ENCODE assay signal across 8 cellular contexts in the genomic region with DNA sequence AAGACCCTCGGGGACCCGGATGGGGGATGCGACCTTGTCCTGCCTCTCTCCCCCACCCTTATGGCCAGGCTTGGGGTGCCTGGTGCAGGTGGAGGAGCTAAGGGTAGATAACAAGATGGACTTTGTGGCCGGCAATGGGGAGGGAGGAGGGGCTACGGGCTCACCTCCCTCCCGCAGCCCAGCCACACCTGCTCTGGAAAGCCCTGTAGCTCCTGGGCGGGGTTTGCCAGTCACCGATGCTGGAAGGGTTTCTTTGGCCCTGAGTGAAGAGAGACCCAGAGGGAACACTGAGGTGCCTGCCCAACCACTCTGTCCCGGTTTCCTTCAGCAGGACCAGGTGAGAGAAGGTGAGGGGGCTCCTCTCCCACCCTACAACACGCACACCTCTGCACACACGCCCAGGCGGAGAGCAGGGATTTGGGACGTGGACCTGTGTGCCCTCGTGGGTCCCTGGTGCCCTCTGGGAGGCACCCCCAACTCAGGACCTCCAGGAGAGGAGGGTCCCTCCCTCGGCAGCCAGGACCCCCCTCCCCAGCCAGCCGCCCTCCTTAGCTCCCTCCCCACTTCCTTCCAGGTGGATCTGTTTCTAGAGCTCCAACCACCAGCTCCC. TPM values are rescaled to one million over a fixed set of nuclear protein-coding genes. Genes with fewer than 3 reads are reported as not detected.
A peak's percentile ranks its signal among the peaks of the same experiment; 100 is the strongest.
DNase-seq lines count a peak whose midpoint lies in the region; ATAC-seq and TF ChIP-seq lines count a peak whose summit lies in the region.
"Had no signal": no experiment of that assay in that cellular context is flagged by ENCODE, and none has a peak within 500 bp of the region (broad histone marks: within the 10 kb centered on the region; RNA-seq: fewer than 3 reads in every experiment).

A gene (plus strand): TSS at position 229 of the 610 bp plus-strand sequence. CDS start 6,986 bp downstream, outside the sequence.

- DNase-seq in MM.1S = no peak
- peak; percentile 70 for DNase-seq in WTC11 (ENCODE audit: low spot score)
- DNase-seq in iPS-NIHi11 (ENCODE audit: low spot score) = peak; percentile 79
- no peak for DNase-seq in effector CD4-positive, alpha-beta T cell
- DNase-seq in KG1 (lab: John Stamatoyannopoulos, UW) = no peak

- CTCF ChIA-PET in WTC11 (lab: Charles Lee) = interaction anchor here (0.6 to 2.3 kb wide), 19 partner anchors 10 to 304 kb away, joined by 3 to 33 read pairs (median 4); a partner anchor contains a TSS

- H3K4me3 ChIP-seq in MM.1S (ENCODE audit: low read length) = no peak within 1 kb of the TSS
- H3K4me3 ChIP-seq: SJSA1 had no signal

- no peaks in the 10 kb centered on the region for H3K9me2 ChIP-seq in MM.1S (replicated peaks; ENCODE audit: insufficient read depth, low read length)

- POLR2A ChIA-PET in WTC11 (lab: Charles Lee) = interaction anchor here (0.5 to 3.0 kb wide), 10 partner anchors 10 to 115 kb away, joined by 3 to 20 read pairs (median 6); a partner anchor contains a TSS

- peak within 1 kb of the TSS; percentile 97 for H3K4me3 Mint-ChIP-seq in WTC11
- H3K4me3 Mint-ChIP-seq in stimulated activated memory B cell treated with anti-CD40 and anti-IgM and Interleukin-4, amounts not matched to agents 10 μg/mL and 1 μg/mL and 100 μg/mL, for 72 hours = peak within 1 kb of the TSS; percentile 40

- H3K27ac Mint-ChIP-seq in WTC11 = peak within 1 kb of the TSS; percentile 84
- peak within 1 kb of the TSS; percentile 19 for H3K27ac Mint-ChIP-seq in stimulated activated memory B cell treated with anti-CD40 and anti-IgM and Interleukin-4, amounts not matched to agents 10 μg/mL and 1 μg/mL and 100 μg/mL, for 72 hours

- no peak within 1 kb of the TSS for H3K9ac ChIP-seq in MM.1S (ENCODE audit: low read length)

- no peak within 1 kb of the TSS; the same call in 1 of the 2 replicates for H3K4me2 ChIP-seq in MM.1S (ENCODE audit: low read depth, low read length)

- ATAC-seq in WTC11 (peak; percentile 91), HG02884 (IDR thresholded peaks at IDR 0.05; ENCODE audit: unreplicated experiment) (no peak)
- ATAC-seq in stimulated activated memory B cell treated with anti-CD40 and anti-IgM and Interleukin-4, amounts not matched to agents 10 μg/mL and 1 μg/mL and 100 μg/mL, for 72 hours = no peak

- peaks cover 90% of the 10 kb centered on the region for H3K27me3 ChIP-seq in MM.1S (replicated peaks; ENCODE audit: insufficient read depth, low read length)
- H3K27me3 ChIP-seq: SJSA1 had no signal

- no peak for TF ChIP-seq CTCF in MM.1S (IDR thresholded peaks at IDR 0.05; ENCODE audit: low read length)
- no peak for TF ChIP-seq CTCF in WTC11 (IDR thresholded peaks at IDR 0.05)

- H3K79me2 ChIP-seq in MM.1S (ENCODE audit: low read length) = no peaks in the 10 kb centered on the region

- H3K9me3 Mint-ChIP-seq in WTC11 = no peaks in the 10 kb centered on the region
- no peaks in the 10 kb centered on the region for H3K9me3 Mint-ChIP-seq in stimulated activated memory B cell treated with anti-CD40 and anti-IgM and Interleukin-4, amounts not matched to agents 10 μg/mL and 1 μg/mL and 100 μg/mL, for 72 hours

- no peaks in the 10 kb centered on the region for H3K4me1 ChIP-seq in MM.1S (ENCODE audit: low read length)

- no peak within 1 kb of the TSS for H3K27ac ChIP-seq in MM.1S (ENCODE audit: low read length)
- H3K27ac ChIP-seq: SJSA1 had no signal

- H3K36me3 ChIP-seq in MM.1S (replicated peaks; ENCODE audit: insufficient read depth, low read length) = no peaks in the 10 kb centered on the region
- H3K36me3 ChIP-seq: SJSA1 had no signal

- peaks cover 4% of the 10 kb centered on the region for H3K4me1 Mint-ChIP-seq in WTC11
- peaks cover 12% of the 10 kb centered on the region for H3K4me1 Mint-ChIP-seq in stimulated activated memory B cell treated with anti-CD40 and anti-IgM and Interleukin-4, amounts not matched to agents 10 μg/mL and 1 μg/mL and 100 μg/mL, for 72 hours

- H4K20me1 ChIP-seq in MM.1S (ENCODE audit: insufficient read depth, low read length) = no peaks in the 10 kb centered on the region

- H3F3A ChIP-seq in MM.1S (ENCODE audit: insufficient read depth, low read length) = no peaks in the 10 kb centered on the region

- peak within 1 kb of the TSS; percentile 37; the same call in 1 of the 2 replicates for H2AFZ ChIP-seq in MM.1S (ENCODE audit: low read length)

- H3K27me3 Mint-ChIP-seq in WTC11 (ENCODE audit: low read depth) = no peaks in the 10 kb centered on the region
- H3K27me3 Mint-ChIP-seq in stimulated activated memory B cell treated with anti-CD40 and anti-IgM and Interleukin-4, amounts not matched to agents 10 μg/mL and 1 μg/mL and 100 μg/mL, for 72 hours = peaks cover 27% of the 10 kb centered on the region

- no peaks in the 10 kb centered on the region for H3K9me3 ChIP-seq in MM.1S (replicated peaks; ENCODE audit: insufficient read depth, low read length)
- H3K9me3 ChIP-seq: SJSA1 had no signal

- peaks cover 7% of the 10 kb centered on the region; the same call in 1 of the 2 replicates for H3K36me3 Mint-ChIP-seq in WTC11
- H3K36me3 Mint-ChIP-seq in stimulated activated memory B cell treated with anti-CD40 and anti-IgM and Interleukin-4, amounts not matched to agents 10 μg/mL and 1 μg/mL and 100 μg/mL, for 72 hours = peaks cover 3% of the 10 kb centered on the region

TF ChIP-seq in WTC11, 78 proteins besides CTCF, POLR2A, EP300 and RAD21 (continues in another document):
- TF ChIP-seq HMGA2 (CRISPR knock-in tag; IDR thresholded peaks at IDR 0.05) (no peak), OVOL2 (CRISPR knock-in tag; IDR thresholded peaks at IDR 0.05; ENCODE audit: borderline replicate concordance) (no peak), JUN (CRISPR knock-in tag; IDR thresholded peaks at IDR 0.05) (no peak), TP53 (CRISPR knock-in tag; IDR thresholded peaks at IDR 0.05) (no peak), FOXP1 (CRISPR knock-in tag; IDR thresholded peaks at IDR 0.05; ENCODE audit: borderline replicate concordance) (no peak), TCF7 (CRISPR knock-in tag; IDR thresholded peaks at IDR 0.05; ENCODE audit: low read depth) (no peak), GABPB1 (CRISPR knock-in tag; IDR thresholded peaks at IDR 0.05) (no peak), ATF1 (CRISPR knock-in tag; IDR thresholded peaks at IDR 0.05) (no peak), NR3C1 (CRISPR knock-in tag; conservative IDR thresholded peaks at IDR 0.05; ENCODE audit: low read depth) (no peak), TEAD1 (CRISPR knock-in tag; IDR thresholded peaks at IDR 0.05) (0 out of 2 replicates have a peak, but pooled peaks have one; percentile 7), MYBL2 (CRISPR knock-in tag; IDR thresholded peaks at IDR 0.05) (0 out of 2 replicates have a peak, but pooled peaks have one; percentile 38)
- TF ChIP-seq, protein P1, sequence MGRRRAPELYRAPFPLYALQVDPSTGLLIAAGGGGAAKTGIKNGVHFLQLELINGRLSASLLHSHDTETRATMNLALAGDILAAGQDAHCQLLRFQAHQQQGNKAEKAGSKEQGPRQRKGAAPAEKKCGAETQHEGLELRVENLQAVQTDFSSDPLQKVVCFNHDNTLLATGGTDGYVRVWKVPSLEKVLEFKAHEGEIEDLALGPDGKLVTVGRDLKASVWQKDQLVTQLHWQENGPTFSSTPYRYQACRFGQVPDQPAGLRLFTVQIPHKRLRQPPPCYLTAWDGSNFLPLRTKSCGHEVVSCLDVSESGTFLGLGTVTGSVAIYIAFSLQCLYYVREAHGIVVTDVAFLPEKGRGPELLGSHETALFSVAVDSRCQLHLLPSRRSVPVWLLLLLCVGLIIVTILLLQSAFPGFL (CRISPR knock-in tag; IDR thresholded peaks at IDR 0.05; ENCODE audit: borderline replicate concordance) = no peak
- TF ChIP-seq, protein P2, sequence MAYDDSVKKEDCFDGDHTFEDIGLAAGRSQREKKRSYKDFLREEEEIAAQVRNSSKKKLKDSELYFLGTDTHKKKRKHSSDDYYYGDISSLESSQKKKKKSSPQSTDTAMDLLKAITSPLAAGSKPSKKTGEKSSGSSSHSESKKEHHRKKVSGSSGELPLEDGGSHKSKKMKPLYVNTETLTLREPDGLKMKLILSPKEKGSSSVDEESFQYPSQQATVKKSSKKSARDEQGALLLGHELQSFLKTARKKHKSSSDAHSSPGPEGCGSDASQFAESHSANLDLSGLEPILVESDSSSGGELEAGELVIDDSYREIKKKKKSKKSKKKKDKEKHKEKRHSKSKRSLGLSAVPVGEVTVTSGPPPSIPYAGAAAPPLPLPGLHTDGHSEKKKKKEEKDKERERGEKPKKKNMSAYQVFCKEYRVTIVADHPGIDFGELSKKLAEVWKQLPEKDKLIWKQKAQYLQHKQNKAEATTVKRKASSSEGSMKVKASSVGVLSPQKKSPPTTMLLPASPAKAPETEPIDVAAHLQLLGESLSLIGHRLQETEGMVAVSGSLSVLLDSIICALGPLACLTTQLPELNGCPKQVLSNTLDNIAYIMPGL (CRISPR knock-in tag; IDR thresholded peaks at IDR 0.05) = no peak
- TF ChIP-seq, protein P3, sequence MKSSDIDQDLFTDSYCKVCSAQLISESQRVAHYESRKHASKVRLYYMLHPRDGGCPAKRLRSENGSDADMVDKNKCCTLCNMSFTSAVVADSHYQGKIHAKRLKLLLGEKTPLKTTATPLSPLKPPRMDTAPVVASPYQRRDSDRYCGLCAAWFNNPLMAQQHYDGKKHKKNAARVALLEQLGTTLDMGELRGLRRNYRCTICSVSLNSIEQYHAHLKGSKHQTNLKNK (CRISPR knock-in tag; IDR thresholded peaks at IDR 0.05) = no peak
- TF ChIP-seq, protein P4, sequence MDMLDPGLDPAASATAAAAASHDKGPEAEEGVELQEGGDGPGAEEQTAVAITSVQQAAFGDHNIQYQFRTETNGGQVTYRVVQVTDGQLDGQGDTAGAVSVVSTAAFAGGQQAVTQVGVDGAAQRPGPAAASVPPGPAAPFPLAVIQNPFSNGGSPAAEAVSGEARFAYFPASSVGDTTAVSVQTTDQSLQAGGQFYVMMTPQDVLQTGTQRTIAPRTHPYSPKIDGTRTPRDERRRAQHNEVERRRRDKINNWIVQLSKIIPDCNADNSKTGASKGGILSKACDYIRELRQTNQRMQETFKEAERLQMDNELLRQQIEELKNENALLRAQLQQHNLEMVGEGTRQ (CRISPR knock-in tag; IDR thresholded peaks at IDR 0.05) = no peak
- TF ChIP-seq, protein P5, sequence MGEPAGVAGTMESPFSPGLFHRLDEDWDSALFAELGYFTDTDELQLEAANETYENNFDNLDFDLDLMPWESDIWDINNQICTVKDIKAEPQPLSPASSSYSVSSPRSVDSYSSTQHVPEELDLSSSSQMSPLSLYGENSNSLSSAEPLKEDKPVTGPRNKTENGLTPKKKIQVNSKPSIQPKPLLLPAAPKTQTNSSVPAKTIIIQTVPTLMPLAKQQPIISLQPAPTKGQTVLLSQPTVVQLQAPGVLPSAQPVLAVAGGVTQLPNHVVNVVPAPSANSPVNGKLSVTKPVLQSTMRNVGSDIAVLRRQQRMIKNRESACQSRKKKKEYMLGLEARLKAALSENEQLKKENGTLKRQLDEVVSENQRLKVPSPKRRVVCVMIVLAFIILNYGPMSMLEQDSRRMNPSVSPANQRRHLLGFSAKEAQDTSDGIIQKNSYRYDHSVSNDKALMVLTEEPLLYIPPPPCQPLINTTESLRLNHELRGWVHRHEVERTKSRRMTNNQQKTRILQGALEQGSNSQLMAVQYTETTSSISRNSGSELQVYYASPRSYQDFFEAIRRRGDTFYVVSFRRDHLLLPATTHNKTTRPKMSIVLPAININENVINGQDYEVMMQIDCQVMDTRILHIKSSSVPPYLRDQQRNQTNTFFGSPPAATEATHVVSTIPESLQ (CRISPR knock-in tag; IDR thresholded peaks at IDR 0.05) = no peak

RNA-seq across cellular contexts. Expression of the gene that starts here (rescaled TPM):
- total RNA-seq in WTC11 (2021) = 5.9 to 6.8 TPM (median 6.5 TPM) in 3 replicates
- total RNA-seq: SJSA1 had no signal

Comparison
In these comparisons a context has a peak if more than half of its experiments do, and no peak if none do; other contexts are left out.
1. DNase-seq: peak in WTC11 (single experiment) and iPS-NIHi11 (single experiment); none in MM.1S (single experiment), effector CD4-positive, alpha-beta T cell (single experiment) and KG1 (single experiment).